Comparison of ENCODE assay signal across 14 cellular contexts in the genomic region with DNA sequence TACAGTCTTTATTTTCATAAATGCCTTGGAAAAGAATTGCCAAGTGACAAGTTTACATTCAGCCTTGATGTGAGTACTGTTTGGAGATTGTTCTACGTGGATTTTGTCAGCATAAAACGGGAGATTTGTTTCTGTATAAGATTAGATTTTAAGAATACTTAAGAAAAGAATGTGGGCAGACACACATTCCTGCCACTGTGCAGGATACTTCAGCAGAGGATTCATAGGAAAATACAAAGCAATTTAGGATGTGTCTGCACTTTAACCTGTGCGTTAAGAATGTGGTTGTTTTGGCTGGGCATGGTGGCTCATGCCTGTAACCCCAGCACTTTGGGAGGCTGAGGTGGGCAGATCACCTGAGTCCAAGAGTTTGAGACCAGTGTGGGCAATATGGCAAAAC. TPM values are rescaled to one million over a fixed set of nuclear protein-coding genes. Genes with fewer than 3 reads are reported as not detected.
A peak's percentile ranks its signal among the peaks of the same experiment; 100 is the strongest.
DNase-seq lines count a peak whose midpoint lies in the region; ATAC-seq and TF ChIP-seq lines count a peak whose summit lies in the region.
"Had no signal": no experiment of that assay in that cellular context is flagged by ENCODE, and none has a peak within 500 bp of the region (broad histone marks: within the 10 kb centered on the region; RNA-seq: fewer than 3 reads in every experiment).

No MANE protein-coding gene starts in this region.

- no peak for ATAC-seq in effector memory CD8-positive, alpha-beta T cell (replicated peaks)
- ATAC-seq in GM21390 (IDR thresholded peaks at IDR 0.05; ENCODE audit: unreplicated experiment) = no peak
- ATAC-seq in HG03439 (IDR thresholded peaks at IDR 0.05; ENCODE audit: unreplicated experiment) = no peak

- H3K36me3 Mint-ChIP-seq in T-helper 2 cell treated with Interferon-gamma antibody and Interleukin-4, amounts not matched to agents 5 μg/mL and 100 μg/mL, for 36 hours (ENCODE audit: low read depth) = peaks cover 48% of the 10 kb centered on the region
- H3K36me3 Mint-ChIP-seq in effector memory CD8-positive, alpha-beta T cell (ENCODE audit: insufficient read depth) = peaks cover 42% of the 10 kb centered on the region
- H3K36me3 Mint-ChIP-seq in neural crest cell (ENCODE audit: low read depth) = peaks cover 18% of the 10 kb centered on the region
- H3K36me3 Mint-ChIP-seq in activated CD4-positive, alpha-beta T cell treated with anti-CD3 and anti-CD28 coated beads, Interleukin-2, amount 10 ng/mL, durations not matched to agents 24 days and 14 days (ENCODE audit: low read depth) = peaks cover 41% of the 10 kb centered on the region

- no peaks in the 10 kb centered on the region for H3K27me3 Mint-ChIP-seq in T-helper 2 cell treated with Interferon-gamma antibody and Interleukin-4, amounts not matched to agents 5 μg/mL and 100 μg/mL, for 36 hours (ENCODE audit: low read depth)
- H3K27me3 Mint-ChIP-seq in effector memory CD8-positive, alpha-beta T cell = no peaks in the 10 kb centered on the region
- H3K27me3 Mint-ChIP-seq in neural crest cell (ENCODE audit: low read depth) = no peaks in the 10 kb centered on the region
- H3K27me3 Mint-ChIP-seq in activated CD4-positive, alpha-beta T cell treated with anti-CD3 and anti-CD28 coated beads, Interleukin-2, amount 10 ng/mL, durations not matched to agents 24 days and 14 days = no peaks in the 10 kb centered on the region

- peak overlapping the region; percentile 53 for H3K27ac Mint-ChIP-seq in T-helper 2 cell treated with Interferon-gamma antibody and Interleukin-4, amounts not matched to agents 5 μg/mL and 100 μg/mL, for 36 hours
- H3K27ac Mint-ChIP-seq in effector memory CD8-positive, alpha-beta T cell = peak overlapping the region; percentile 20 to 71
- no peak overlapping the region for H3K27ac Mint-ChIP-seq in neural crest cell (ENCODE audit: unreplicated experiment)
- no peak overlapping the region for H3K27ac Mint-ChIP-seq in activated CD4-positive, alpha-beta T cell treated with anti-CD3 and anti-CD28 coated beads, Interleukin-2, amount 10 ng/mL, durations not matched to agents 24 days and 14 days
- H3K27ac Mint-ChIP-seq: H9 had no signal

- no peak for DNase-seq in T-helper 2 cell treated with Interferon-gamma antibody and Interleukin-4, amounts not matched to agents 5 μg/mL and 100 μg/mL, for 36 hours (ENCODE audit: low spot score)
- DNase-seq in T-helper 2 cell (no peak), neural crest cell (ENCODE audit: low read depth, low spot score) (no peak), NOMO-1 treated with DMSO at 0.1 percent for 48 hours (lab: John Stamatoyannopoulos, UW; ENCODE audit: unreplicated experiment) (no peak)
- no peak for DNase-seq in effector memory CD8-positive, alpha-beta T cell
- DNase-seq in activated CD4-positive, alpha-beta T cell treated with anti-CD3 and anti-CD28 coated beads, Interleukin-2, amount 10 ng/mL, durations not matched to agents 24 days and 14 days = no peak
- DNase-seq: 8988T, Caco-2, H9, NCI-H1417 treated with DMSO at 0.1 percent for 48 hours, NCI-H2029, NCI-H524 had no signal

- TF ChIP-seq CTCF in neural crest cell (conservative IDR thresholded peaks at IDR 0.05) = peak; percentile 27

- H3K9me3 Mint-ChIP-seq in T-helper 2 cell treated with Interferon-gamma antibody and Interleukin-4, amounts not matched to agents 5 μg/mL and 100 μg/mL, for 36 hours = no peaks in the 10 kb centered on the region
- no peaks in the 10 kb centered on the region for H3K9me3 Mint-ChIP-seq in effector memory CD8-positive, alpha-beta T cell
- no peaks in the 10 kb centered on the region for H3K9me3 Mint-ChIP-seq in neural crest cell
- H3K9me3 Mint-ChIP-seq in activated CD4-positive, alpha-beta T cell treated with anti-CD3 and anti-CD28 coated beads, Interleukin-2, amount 10 ng/mL, durations not matched to agents 24 days and 14 days = no peaks in the 10 kb centered on the region
- H3K9me3 Mint-ChIP-seq: H9 had no signal

- intact Hi-C loops in activated CD4-positive, alpha-beta T cell treated with anti-CD3 and anti-CD28 coated beads, Interleukin-2, amount 10 ng/mL, durations not matched to agents 24 days and 14 days (cut with micrococcal nuclease) = no loop called here

- peaks cover 5% of the 10 kb centered on the region for H3K4me1 Mint-ChIP-seq in T-helper 2 cell treated with Interferon-gamma antibody and Interleukin-4, amounts not matched to agents 5 μg/mL and 100 μg/mL, for 36 hours (ENCODE audit: low read depth)
- peaks cover 5% of the 10 kb centered on the region in 2 donors for H3K4me1 Mint-ChIP-seq in effector memory CD8-positive, alpha-beta T cell (ENCODE audit: low read depth in 2 of 2)
- H3K4me1 Mint-ChIP-seq in neural crest cell = peaks cover 16% of the 10 kb centered on the region
- peaks cover 4% of the 10 kb centered on the region for H3K4me1 Mint-ChIP-seq in activated CD4-positive, alpha-beta T cell treated with anti-CD3 and anti-CD28 coated beads, Interleukin-2, amount 10 ng/mL, durations not matched to agents 24 days and 14 days
- H3K4me1 Mint-ChIP-seq: H9 had no signal

- no peak overlapping the region for H3K4me3 Mint-ChIP-seq in T-helper 2 cell treated with Interferon-gamma antibody and Interleukin-4, amounts not matched to agents 5 μg/mL and 100 μg/mL, for 36 hours
- no peak overlapping the region for H3K4me3 Mint-ChIP-seq in effector memory CD8-positive, alpha-beta T cell
- no peak overlapping the region for H3K4me3 Mint-ChIP-seq in neural crest cell
- H3K4me3 Mint-ChIP-seq in activated CD4-positive, alpha-beta T cell treated with anti-CD3 and anti-CD28 coated beads, Interleukin-2, amount 10 ng/mL, durations not matched to agents 24 days and 14 days = no peak overlapping the region
- H3K4me3 Mint-ChIP-seq: H9 had no signal

RNA-seq across cellular contexts. Expression of gene GPR107, which starts 37.2 kb away (rescaled TPM):
- 42.8 and 43.8 TPM in 2 replicates for total RNA-seq in neural crest cell
- total RNA-seq in activated CD4-positive, alpha-beta T cell treated with anti-CD3 and anti-CD28 coated beads, Interleukin-2, amount 10 ng/mL, durations not matched to agents 24 days and 14 days = 19.2 and 23.6 TPM in 2 replicates

RNA-seq across cellular contexts. Expression of gene FNBP1, which starts 47.9 kb away (rescaled TPM):
- total RNA-seq in neural crest cell = 47.3 and 48.4 TPM in 2 replicates
- total RNA-seq in activated CD4-positive, alpha-beta T cell treated with anti-CD3 and anti-CD28 coated beads, Interleukin-2, amount 10 ng/mL, durations not matched to agents 24 days and 14 days = 245 TPM in 2 replicates

Comparison
In these comparisons a context has a peak if more than half of its experiments do, and no peak if none do; other contexts are left out.
1. H3K27ac Mint-ChIP-seq: peak in T-helper 2 cell treated with Interferon-gamma antibody and Interleukin-4, amounts not matched to agents 5 μg/mL and 100 μg/mL, for 36 hours (single experiment) and effector memory CD8-positive, alpha-beta T cell (2 of 2); none in neural crest cell (single experiment) and activated CD4-positive, alpha-beta T cell treated with anti-CD3 and anti-CD28 coated beads, Interleukin-2, amount 10 ng/mL, durations not matched to agents 24 days and 14 days (single experiment).